ENCODE assay signal across 8 cellular contexts in the genomic region with DNA sequence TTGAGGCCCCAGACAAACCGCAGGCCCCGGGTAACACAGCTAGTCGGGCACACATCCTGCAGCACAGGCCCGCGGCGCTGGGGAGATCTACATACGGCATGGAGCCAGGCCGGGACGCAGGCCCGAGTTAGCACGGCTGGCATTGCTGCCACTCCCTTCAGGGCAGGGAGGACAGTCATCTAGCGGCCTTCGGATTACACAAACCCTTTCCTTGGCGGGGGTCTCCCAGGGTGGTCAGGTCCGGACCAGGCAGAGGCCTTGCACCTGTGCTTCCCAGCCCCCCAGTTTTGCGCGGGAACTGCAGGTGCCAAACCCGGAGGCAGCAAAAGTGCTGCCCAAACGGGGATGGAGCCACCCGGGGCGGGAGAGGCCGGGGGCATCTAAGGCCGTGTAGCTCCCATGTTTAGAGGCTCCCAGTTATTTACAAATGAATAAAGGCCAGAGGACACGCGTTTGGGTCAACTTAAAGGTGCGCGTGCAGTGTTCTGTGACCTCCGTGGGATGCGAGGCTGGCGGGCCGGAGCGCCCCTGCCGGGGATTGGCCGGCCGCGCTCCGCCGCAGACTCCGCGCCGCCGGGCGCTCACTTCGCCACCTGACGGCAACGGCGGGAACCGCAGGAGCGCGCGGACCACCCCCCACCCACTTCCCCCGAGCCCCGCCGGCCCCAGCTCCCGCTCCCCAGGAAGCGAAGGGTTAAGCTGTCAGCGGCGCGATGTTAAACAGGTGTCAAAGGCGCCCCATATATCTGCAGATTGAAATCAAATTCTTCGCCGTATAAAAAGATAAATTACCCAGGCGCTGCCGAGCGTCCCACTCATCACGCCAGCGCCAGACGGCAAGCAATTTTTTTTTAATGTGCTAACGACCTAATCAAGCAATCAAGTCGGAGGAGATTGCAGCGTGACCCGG. TPM values are rescaled to one million over a fixed set of nuclear protein-coding genes. Genes with fewer than 3 reads are reported as not detected.
DNase-seq lines count a peak whose midpoint lies in the region; ATAC-seq, FAIRE-seq and TF ChIP-seq lines count a peak whose summit lies in the region.

No MANE protein-coding gene starts in this region.

- H3K36me3 Mint-ChIP-seq in T-helper 2 cell treated with Interferon-gamma antibody and Interleukin-4, amounts not matched to agents 5 μg/mL and 100 μg/mL, for 36 hours (ENCODE audit: low read depth) = no peaks in the 10 kb centered on the region

- no peaks in the 10 kb centered on the region for H3K36me3 ChIP-seq in small intestine (ENCODE audit: control insufficient read depth in 2 of 2, insufficient read depth in 2 of 2, low read length in 2 of 2)

- H3K27me3 Mint-ChIP-seq in T-helper 2 cell treated with Interferon-gamma antibody and Interleukin-4, amounts not matched to agents 5 μg/mL and 100 μg/mL, for 36 hours (ENCODE audit: low read depth) = peaks cover 38% of the 10 kb centered on the region

- no peak overlapping the region for H3K27ac ChIP-seq in small intestine (ENCODE audit: low read depth in 1 of 2, low read length in 1 of 2)

- peaks cover 0 to 6% of the 10 kb centered on the region in 2 donors for H3K27me3 ChIP-seq in small intestine (ENCODE audit: control insufficient read depth in 2 of 2, insufficient read depth in 2 of 2, low read length in 2 of 2)

- ATAC-seq in GM19372 (IDR thresholded peaks at IDR 0.05; ENCODE audit: low read depth, unreplicated experiment) (peak; percentile 67), GM18517 (IDR thresholded peaks at IDR 0.05; ENCODE audit: unreplicated experiment) (no peak)

- peak; percentile 77 for DNase-seq in AG08395 (ENCODE audit: low spot score)
- peak; percentile 62 for DNase-seq in LoVo (ENCODE audit: low spot score)
- DNase-seq in T-helper 2 cell treated with Interferon-gamma antibody and Interleukin-4, amounts not matched to agents 5 μg/mL and 100 μg/mL, for 36 hours (ENCODE audit: low spot score) = peak; percentile 53
- no peak for DNase-seq in astrocyte of the spinal cord (ENCODE audit: low read depth, low spot score)
- DNase-seq in small intestine = peak; percentile 37

- H3K4me1 ChIP-seq in small intestine (ENCODE audit: control insufficient read depth in 2 of 2, insufficient read depth in 1 of 2, low read depth in 1 of 2, low read length in 1 of 2) = no peaks in the 10 kb centered on the region

- no peak for FAIRE-seq in small intestine (lab: Jason Lieb, UNC)

- 1 to 4% (median 3%) methylated on average over 41 to 72 of the region's 72 CpGs for WGBS in small intestine, 3 donors

- H3K4me3 Mint-ChIP-seq in T-helper 2 cell treated with Interferon-gamma antibody and Interleukin-4, amounts not matched to agents 5 μg/mL and 100 μg/mL, for 36 hours = peak overlapping the region; percentile 84

- H3K9me3 ChIP-seq in iPS-18c (ENCODE audit: control insufficient read depth, insufficient read depth, low read length) (peaks cover 2% of the 10 kb centered on the region), small intestine (ENCODE audit: control insufficient read depth, low read depth) (no peaks in the 10 kb centered on the region)

- peak; percentile 72 for TF ChIP-seq CTCF in astrocyte of the spinal cord (IDR thresholded peaks at IDR 0.05; ENCODE audit: low read depth, low read length)

- H3K9me3 Mint-ChIP-seq in T-helper 2 cell treated with Interferon-gamma antibody and Interleukin-4, amounts not matched to agents 5 μg/mL and 100 μg/mL, for 36 hours = no peaks in the 10 kb centered on the region

- H3K4me1 Mint-ChIP-seq in T-helper 2 cell treated with Interferon-gamma antibody and Interleukin-4, amounts not matched to agents 5 μg/mL and 100 μg/mL, for 36 hours (ENCODE audit: low read depth) = peaks cover 5% of the 10 kb centered on the region

- H3K4me3 ChIP-seq in astrocyte of the spinal cord (ENCODE audit: low read depth, low read length) (peak overlapping the region; percentile 54), iPS-18c (ENCODE audit: insufficient read depth, low read depth, low read length) (peak overlapping the region; percentile 56), small intestine (ENCODE audit: low read depth in 1 of 2, low read length in 2 of 2) (peak overlapping the region in 1 of 2 donors; percentile 51)

- in situ Hi-C loops in astrocyte of the spinal cord (cut with HindIII; ENCODE audit: low sequenced_read_pairs) = no loop called here

- H3K27ac Mint-ChIP-seq in T-helper 2 cell treated with Interferon-gamma antibody and Interleukin-4, amounts not matched to agents 5 μg/mL and 100 μg/mL, for 36 hours = peak overlapping the region; percentile 55

RNA-seq across cellular contexts. Expression of a gene that starts 18.1 kb away (rescaled TPM):
- polyA plus RNA-seq in small intestine = not detected

RNA-seq across cellular contexts. Expression of a gene that starts 45.4 kb away (rescaled TPM):
- 10 to 100 TPM; 31.1 to 58.8 (median 44.5) TPM for polyA plus RNA-seq in small intestine
